In genomic region chr1:160924791-160925651, GRCh38 we compare ENCODE assay signal across 16 cellular contexts. TPM values are rescaled to one million over a fixed set of nuclear protein-coding genes. Genes with fewer than 3 reads are reported as not detected.
DNase-seq lines count a peak whose midpoint lies in the region; ATAC-seq, FAIRE-seq and TF ChIP-seq lines count a peak whose summit lies in the region.
"Had no signal": no experiment of that assay in that cellular context is flagged by ENCODE, and none has a peak within 500 bp of the region (broad histone marks: within the 10 kb centered on the region; RNA-seq: fewer than 3 reads in every experiment).

No MANE protein-coding gene starts in this region.

- peak in 3 of 4 donors; percentile 35 to 58 (median 46) for ATAC-seq in right lobe of liver
- ATAC-seq in HepG2 = no peak
- ATAC-seq in left lung = peak; percentile 75

- H4K20me1 ChIP-seq in HepG2 (ENCODE audit: insufficient read depth, low read length) = no peaks in the 10 kb centered on the region
- H4K20me1 ChIP-seq: BLaER1 treated with 17β-estradiol and CSF1 and Interleukin-3, amounts not matched to agents 10 nM and 100 nM had no signal

- WGBS in right lobe of liver (ENCODE audit: insufficient coverage, low coverage, low lambda C conversion rate, missing lambda C conversion rate) = 44% methylated on average over 7 of the region's 7 CpGs
- WGBS in HepG2 (ENCODE audit: low lambda C conversion rate) = 54% methylated on average over 6 of the region's 7 CpGs
- 38 to 62% (median 57%) methylated on average over 7 of the region's 7 CpGs for WGBS in stomach, 5 donors

- intact Hi-C loops in right lobe of liver (cut with DNase I) (no loop called here), HepG2 (cut with micrococcal nuclease; ENCODE audit: unreplicated experiment) (no loop called here), left lung (cut with DNase I) (no loop called here), stomach (cut with DNase I; ENCODE audit: low total_unique reads) (no loop called here)

- no peaks in the 10 kb centered on the region for H3K27me3 ChIP-seq in right lobe of liver
- no peaks in the 10 kb centered on the region for H3K27me3 ChIP-seq in HepG2 (ENCODE audit: control insufficient read depth in 1 of 2, insufficient read depth in 2 of 2, low read length in 2 of 2)
- no peaks in the 10 kb centered on the region for H3K27me3 ChIP-seq in left lung
- H3K27me3 ChIP-seq in stomach = no peaks in the 10 kb centered on the region
- H3K27me3 ChIP-seq: BLaER1 treated with 17β-estradiol and CSF1 and Interleukin-3, amounts not matched to agents 10 nM and 100 nM had no signal

- H3K9ac ChIP-seq in HepG2 (ENCODE audit: insufficient read depth, low read depth, low read length) = no peak overlapping the region
- H3K9ac ChIP-seq: BLaER1 treated with 17β-estradiol and CSF1 and Interleukin-3, amounts not matched to agents 10 nM and 100 nM had no signal

- H3K4me1 ChIP-seq in right lobe of liver (no peaks in the 10 kb centered on the region), HepG2 (ENCODE audit: insufficient read depth, low read length) (no peaks in the 10 kb centered on the region), left lung (no peaks in the 10 kb centered on the region), stomach (no peaks in the 10 kb centered on the region)
- H3K4me1 ChIP-seq: BLaER1 treated with 17β-estradiol and CSF1 and Interleukin-3, amounts not matched to agents 10 nM and 100 nM had no signal

- no peak for FAIRE-seq in HepG2 (lab: Jason Lieb, UNC)
- FAIRE-seq: GM12891 had no signal

- TF ChIP-seq EP300 in HepG2 (IDR thresholded peaks at IDR 0.05; ENCODE audit: low read depth in 2 of 2, low read length in 2 of 2) (no peak), HepG2 (CRISPR knock-in tag; IDR thresholded peaks at IDR 0.05; ENCODE audit: borderline replicate concordance) (no peak), stomach (IDR thresholded peaks at IDR 0.05) (no peak)

- no peak overlapping the region for H2AFZ ChIP-seq in HepG2 (ENCODE audit: low read length)

- CTCF ChIA-PET in HepG2 (lab: Yijun Ruan, JAX; ENCODE audit: low intra/inter-chr PET ratio, low total read pairs) = no interaction called here

- TF ChIP-seq CTCF in right lobe of liver (IDR thresholded peaks at IDR 0.05) = no peak
- no peak for TF ChIP-seq CTCF in HepG2 (CRISPR knock-in tag; IDR thresholded peaks at IDR 0.05)
- no peak for TF ChIP-seq CTCF in left lung (IDR thresholded peaks at IDR 0.05)
- no peak for TF ChIP-seq CTCF in stomach (IDR thresholded peaks at IDR 0.05)

- H3K27ac ChIP-seq in right lobe of liver (no peak overlapping the region), HepG2 (ENCODE audit: extremely low read length, insufficient read depth, low read length) (no peak overlapping the region), left lung (no peak overlapping the region), stomach (peak overlapping the region; percentile 37 to 70 (median 43))
- H3K27ac ChIP-seq: BLaER1 treated with 17β-estradiol and CSF1 and Interleukin-3, amounts not matched to agents 10 nM and 100 nM had no signal

- TF ChIP-seq RAD21 in HepG2 (CRISPR knock-in tag; IDR thresholded peaks at IDR 0.05) = no peak

- in situ Hi-C loops in HepG2 (cut with HindIII; ENCODE audit: extremely low pct_ligation_motif_present, low pct_unique_long_range_greater_than_20kb) = no loop called here

- TF ChIP-seq POLR2A in right lobe of liver (IDR thresholded peaks at IDR 0.05) (no peak), HepG2 (IDR thresholded peaks at IDR 0.05; ENCODE audit: insufficient read depth in 1 of 2, low read depth in 2 of 2, low read length in 2 of 2) (no peak), stomach (IDR thresholded peaks at IDR 0.05) (no peak)

- no peaks in the 10 kb centered on the region for H3K79me2 ChIP-seq in HepG2 (ENCODE audit: insufficient read depth, low read length)

- POLR2A ChIA-PET in HepG2 (lab: Yijun Ruan, JAX) = no interaction called here

- BruUV-seq in HepG2 (replicated peaks; lab: Mats Ljungman, UMichigan) = no TSS peak

- H3K4me3 ChIP-seq in right lobe of liver = no peak overlapping the region
- no peak overlapping the region for H3K4me3 ChIP-seq in HepG2 (replicated peaks in 1 of 3; ENCODE audit: insufficient read depth in 1 of 3, low read depth in 2 of 3, low read length in 3 of 3)
- H3K4me3 ChIP-seq in left lung = no peak overlapping the region
- H3K4me3 ChIP-seq in stomach = no peak overlapping the region
- H3K4me3 ChIP-seq: BLaER1 treated with 17β-estradiol and CSF1 and Interleukin-3, amounts not matched to agents 10 nM and 100 nM had no signal

- DNase-seq in right lobe of liver = no peak
- no peak for DNase-seq in HepG2 (ENCODE audit: low spot score)
- DNase-seq in left lung = peak in 1 of 2 donors; percentile 40
- peak; percentile 51 for DNase-seq in stomach
- DNase-seq in activated CD8-positive, alpha-beta memory T cell treated with anti-CD3 and anti-CD28 coated beads, Interleukin-2, amount 50 U/mL, for 48 hours = no peak
- DNase-seq in activated CD4-positive, CD25-positive, alpha-beta regulatory T cell treated with anti-CD3 and anti-CD28 coated beads, Interleukin-2, amount 50 U/mL, for 72 hours = no peak
- DNase-seq in germinal center (ENCODE audit: low spot score) = no peak
- DNase-seq: 8988T; ACHN; CD4-positive, CD25-positive, alpha-beta regulatory T cell; GOT3; H9 had no signal

- H3K36me3 ChIP-seq in right lobe of liver (no peaks in the 10 kb centered on the region), HepG2 (replicated peaks in 1 of 2; ENCODE audit: control insufficient read depth in 1 of 2, insufficient read depth in 2 of 2, low read length in 2 of 2) (no peaks in the 10 kb centered on the region), left lung (no peaks in the 10 kb centered on the region), stomach (no peaks in the 10 kb centered on the region)
- H3K36me3 ChIP-seq: BLaER1 treated with 17β-estradiol and CSF1 and Interleukin-3, amounts not matched to agents 10 nM and 100 nM had no signal

- H3K9me3 ChIP-seq in right lobe of liver (no peaks in the 10 kb centered on the region), HepG2 (ENCODE audit: low read length) (peaks cover 19% of the 10 kb centered on the region), left lung (peaks cover 0 to 25% of the 10 kb centered on the region in 2 donors), stomach (peaks cover 0 to 31% (median 18%) of the 10 kb centered on the region in 4 donors)

- no peak overlapping the region for H3K4me2 ChIP-seq in HepG2 (ENCODE audit: low read depth, low read length)
- H3K4me2 ChIP-seq: BLaER1 treated with 17β-estradiol and CSF1 and Interleukin-3, amounts not matched to agents 10 nM and 100 nM had no signal

RNA-seq across cellular contexts. Expression of gene ITLN2, which starts 29.6 kb away (rescaled TPM):
- total RNA-seq in right lobe of liver (under 1 TPM in 3 of 6 experiments, not detected in 3; 0.29 to 0.33 (median 0.32) TPM), HepG2 (2016; rRNA removed; fragmentation: Illumina TruSeq; extraction: Trizol) (not detected in 2 replicates), left lung (1 to 10 TPM; 1.5 to 1.8 TPM), stomach (1 to 10 TPM in 1 of 5 donors, not detected in 4; 4.2 TPM)
- not detected in 2 replicates for total RNA-seq in HepG2 (2016; cell fraction: cytosol; rRNA removed; fragmentation: Illumina TruSeq; extraction: Trizol; ENCODE audit: low read depth)
- total RNA-seq in HepG2 (2016; cell fraction: insoluble cytoplasmic fraction; rRNA removed; fragmentation: Illumina TruSeq; extraction: Trizol) = not detected in 2 replicates
- total RNA-seq in HepG2 (2016; cell fraction: membrane; rRNA removed; fragmentation: Illumina TruSeq; extraction: Trizol) = not detected in 2 replicates
- total RNA-seq in HepG2 (2016; cell fraction: nucleus; rRNA removed; fragmentation: Illumina TruSeq; extraction: Trizol) = not detected in 2 replicates
- polyA plus RNA-seq in HepG2 (2011; rRNA removed) (not detected in 2 replicates), stomach (under 1 TPM in 1 of 3 donors, not detected in 2; 0.37 TPM)
- polyA plus RNA-seq in HepG2 (2011; cell fraction: cytosol; rRNA removed) = not detected in 2 replicates
- not detected in 2 replicates for polyA plus RNA-seq in HepG2 (2011; cell fraction: nucleus; rRNA removed)
- polyA plus RNA-seq in HepG2 (2012) = not detected in 2 replicates
- not detected in 2 replicates for polyA plus RNA-seq in HepG2 (2016; cell fraction: cytosol; fragmentation: Illumina TruSeq; extraction: Trizol; ENCODE audit: low read depth)
- not detected in 2 replicates for polyA plus RNA-seq in HepG2 (2016; cell fraction: insoluble cytoplasmic fraction; fragmentation: Illumina TruSeq; extraction: Trizol; ENCODE audit: low read depth)
- polyA plus RNA-seq in HepG2 (2016; cell fraction: membrane; fragmentation: Illumina TruSeq; extraction: Trizol; ENCODE audit: low read depth) = not detected in 2 replicates
- not detected in 2 replicates for polyA plus RNA-seq in HepG2 (2016; cell fraction: nucleus; fragmentation: Illumina TruSeq; extraction: Trizol; ENCODE audit: insufficient read depth, low read depth)
- polyA minus RNA-seq in HepG2 (2011; rRNA and poly(A)+ RNA removed; ENCODE audit: low replicate concordance) = not detected in 2 replicates
- polyA minus RNA-seq in HepG2 (2011; cell fraction: cytosol; rRNA and poly(A)+ RNA removed) = not detected in 2 replicates
- polyA minus RNA-seq in HepG2 (2011; cell fraction: nucleus; rRNA and poly(A)+ RNA removed) = not detected in 2 replicates
- total RNA-seq: CD4-positive, CD25-positive, alpha-beta regulatory T cell; Daoy; HT-29 had no signal
- polyA plus RNA-seq: CD4-positive, CD25-positive, alpha-beta regulatory T cell had no signal

RNA-seq across cellular contexts. Expression of gene ITLN1, which starts 40.0 kb away (rescaled TPM):
- total RNA-seq in right lobe of liver = 1 to 10 TPM in 4 of 6 experiments, under 1 TPM in 1, not detected in 1; 0.90 to 5.1 (median 2.4) TPM
- not detected in 2 replicates for total RNA-seq in HepG2 (2016; rRNA removed; fragmentation: Illumina TruSeq; extraction: Trizol)
- not detected in 2 replicates for total RNA-seq in HepG2 (2016; cell fraction: cytosol; rRNA removed; fragmentation: Illumina TruSeq; extraction: Trizol; ENCODE audit: low read depth)
- not detected in 2 replicates for total RNA-seq in HepG2 (2016; cell fraction: insoluble cytoplasmic fraction; rRNA removed; fragmentation: Illumina TruSeq; extraction: Trizol)
- not detected in 2 replicates for total RNA-seq in HepG2 (2016; cell fraction: membrane; rRNA removed; fragmentation: Illumina TruSeq; extraction: Trizol)
- not detected in 2 replicates for total RNA-seq in HepG2 (2016; cell fraction: nucleus; rRNA removed; fragmentation: Illumina TruSeq; extraction: Trizol)
- polyA plus RNA-seq in HepG2 (2011; rRNA removed) = not detected in 2 replicates
- polyA plus RNA-seq in HepG2 (2011; cell fraction: cytosol; rRNA removed) = not detected in 2 replicates
- polyA plus RNA-seq in HepG2 (2011; cell fraction: nucleus; rRNA removed) = not detected in 2 replicates
- not detected in 2 replicates for polyA plus RNA-seq in HepG2 (2012)
- not detected in 2 replicates for polyA plus RNA-seq in HepG2 (2016; cell fraction: cytosol; fragmentation: Illumina TruSeq; extraction: Trizol; ENCODE audit: low read depth)
- polyA plus RNA-seq in HepG2 (2016; cell fraction: insoluble cytoplasmic fraction; fragmentation: Illumina TruSeq; extraction: Trizol; ENCODE audit: low read depth) = not detected in 2 replicates
- not detected in 2 replicates for polyA plus RNA-seq in HepG2 (2016; cell fraction: membrane; fragmentation: Illumina TruSeq; extraction: Trizol; ENCODE audit: low read depth)
- polyA plus RNA-seq in HepG2 (2016; cell fraction: nucleus; fragmentation: Illumina TruSeq; extraction: Trizol; ENCODE audit: insufficient read depth, low read depth) = not detected in 2 replicates
- not detected in 2 replicates for polyA minus RNA-seq in HepG2 (2011; rRNA and poly(A)+ RNA removed; ENCODE audit: low replicate concordance)
- not detected in 2 replicates for polyA minus RNA-seq in HepG2 (2011; cell fraction: cytosol; rRNA and poly(A)+ RNA removed)
- polyA minus RNA-seq in HepG2 (2011; cell fraction: nucleus; rRNA and poly(A)+ RNA removed) = not detected in 2 replicates
- total RNA-seq in left lung = 1 to 10 TPM in 1 of 2 donors, under 1 TPM in 1; 0.73 to 3.3 TPM
- total RNA-seq in stomach = 100 to 1,000 TPM in 2 of 5 donors, 10 to 100 TPM in 1, 1 to 10 TPM in 1, not detected in 1; 1.2 to 241 (median 55.3) TPM
- 10 to 100 TPM in 1 of 3 donors, 1 to 10 TPM in 2; 1.5 to 10.1 (median 7.6) TPM for polyA plus RNA-seq in stomach
- total RNA-seq: CD4-positive, CD25-positive, alpha-beta regulatory T cell; H9; HT-29 had no signal
- polyA plus RNA-seq: CD4-positive, CD25-positive, alpha-beta regulatory T cell had no signal

Comparison
In these comparisons a context has a peak if more than half of its experiments do, and no peak if none do; other contexts are left out.
1. H3K27ac ChIP-seq: peak in stomach (5 of 5); none in right lobe of liver (0 of 3), HepG2 (single experiment) and left lung (0 of 2).